Comparison of ENCODE assay signal across 1 cellular context in genomic region chr12:109477185-109477962, GRCh38.
TF ChIP-seq lines count a peak whose summit lies in the region.

Gene KCTD10, minus strand, starts transcription at chr12:109477300. Its CDS starts 38 bp downstream, at chr12:109477262.
Gene UBE3B, plus strand, starts transcription at chr12:109477634. Its CDS starts 5,918 bp downstream, at chr12:109483552.

TF ChIP-seq in HEK293, 187 proteins besides CTCF, POLR2A, EP300 and RAD21 (continued from another document and continues in another):
- peak; percentile 72; the same call in 1 of the 2 replicates for TF ChIP-seq ZNF280D (tag by site-specific recombination; IDR thresholded peaks at IDR 0.05)
- peak; percentile 82 for TF ChIP-seq ZFP69B (tag by site-specific recombination; IDR thresholded peaks at IDR 0.05)
- TF ChIP-seq ZNF660 (tag by site-specific recombination; IDR thresholded peaks at IDR 0.05): peak; percentile 99
- no peak for TF ChIP-seq MZF1 (tag by site-specific recombination; IDR thresholded peaks at IDR 0.05; ENCODE audit: borderline replicate concordance)
- TF ChIP-seq ZNF580 (tag by site-specific recombination; IDR thresholded peaks at IDR 0.05): peak; percentile 98
- peak; percentile 73; the same call in 1 of the 2 replicates for TF ChIP-seq ZBTB20 (tag by site-specific recombination; IDR thresholded peaks at IDR 0.05)
- TF ChIP-seq ZNF37A (tag by site-specific recombination; IDR thresholded peaks at IDR 0.05): no peak
- no peak for TF ChIP-seq ZNF776 (tag by site-specific recombination; IDR thresholded peaks at IDR 0.05; ENCODE audit: borderline replicate concordance)
- peak; percentile 80 for TF ChIP-seq ZEB2 (tag by site-specific recombination; IDR thresholded peaks at IDR 0.05)
- TF ChIP-seq INSM2 (tag by site-specific recombination; IDR thresholded peaks at IDR 0.05): peak; percentile 77
- peak; percentile 80; the same call in 1 of the 2 replicates for TF ChIP-seq ZNF239 (tag by site-specific recombination; IDR thresholded peaks at IDR 0.05)
- TF ChIP-seq ZSCAN5A (tag by site-specific recombination; IDR thresholded peaks at IDR 0.05): peak; percentile 97
- TF ChIP-seq ZNF335 (tag by site-specific recombination; conservative IDR thresholded peaks at IDR 0.05): peak; percentile 83
- TF ChIP-seq ZNF23 (tag by site-specific recombination; IDR thresholded peaks at IDR 0.05; ENCODE audit: borderline replicate concordance): peak; percentile 72; the same call in 1 of the 2 replicates
- no peak for TF ChIP-seq ZNF19 (tag by site-specific recombination; IDR thresholded peaks at IDR 0.05; ENCODE audit: low read depth)
- TF ChIP-seq OSR2 (tag by site-specific recombination; IDR thresholded peaks at IDR 0.05): peak; percentile 31; the same call in 1 of the 2 replicates
- TF ChIP-seq SP3 (tag by site-specific recombination; IDR thresholded peaks at IDR 0.05): peak; percentile 94
- peak; percentile 75; the same call in 1 of the 2 replicates for TF ChIP-seq ZNF610 (tag by site-specific recombination; IDR thresholded peaks at IDR 0.05; ENCODE audit: borderline replicate concordance)
- peak; percentile 54; the same call in 1 of the 2 replicates for TF ChIP-seq MYNN (tag by site-specific recombination; IDR thresholded peaks at IDR 0.05; ENCODE audit: borderline replicate concordance)
- TF ChIP-seq ZNF544 (tag by site-specific recombination; IDR thresholded peaks at IDR 0.05): no peak
- TF ChIP-seq PATZ1 (tag by site-specific recombination; IDR thresholded peaks at IDR 0.05): peak; percentile 93
- TF ChIP-seq ZNF426 (tag by site-specific recombination; IDR thresholded peaks at IDR 0.05): no peak
- peak; percentile 100 for TF ChIP-seq YY2 (tag by site-specific recombination; IDR thresholded peaks at IDR 0.05)
- peak; percentile 69 for TF ChIP-seq ZSCAN4 (tag by site-specific recombination; IDR thresholded peaks at IDR 0.05)
- TF ChIP-seq ZNF785 (tag by site-specific recombination; IDR thresholded peaks at IDR 0.05): peak; percentile 73; the same call in 1 of the 2 replicates
- TF ChIP-seq ZNF274 (IDR thresholded peaks at IDR 0.05; ENCODE audit: low read length): no peak
- TF ChIP-seq ZNF274 (tag by site-specific recombination; IDR thresholded peaks at IDR 0.05; ENCODE audit: borderline replicate concordance): no peak
- no peak; the same call in 1 of the 2 replicates for TF ChIP-seq ZNF16 (tag by site-specific recombination; IDR thresholded peaks at IDR 0.05; ENCODE audit: low read depth)
- TF ChIP-seq GLI4 (tag by site-specific recombination; IDR thresholded peaks at IDR 0.05): peak; percentile 57; the same call in 1 of the 2 replicates
- TF ChIP-seq ZBTB6 (tag by site-specific recombination; IDR thresholded peaks at IDR 0.05): no peak; the same call in 1 of the 2 replicates
- TF ChIP-seq REST (tag by site-specific recombination; IDR thresholded peaks at IDR 0.05): peak; percentile 72
- TF ChIP-seq ZNF692 (tag by site-specific recombination; IDR thresholded peaks at IDR 0.05): peak; percentile 81
- peak; percentile 66; the same call in 1 of the 2 replicates for TF ChIP-seq PRDM4 (tag by site-specific recombination; IDR thresholded peaks at IDR 0.05)
- peak; percentile 100 for TF ChIP-seq ZBTB1 (tag by site-specific recombination; IDR thresholded peaks at IDR 0.05)
- TF ChIP-seq ZNF571 (tag by site-specific recombination; IDR thresholded peaks at IDR 0.05): no peak
- TF ChIP-seq IKZF3 (tag by site-specific recombination; IDR thresholded peaks at IDR 0.05): peak; percentile 58; the same call in 1 of the 2 replicates
- no peak for TF ChIP-seq ATF2 (tag by site-specific recombination; IDR thresholded peaks at IDR 0.05; ENCODE audit: low read depth)
- peak; percentile 59; the same call in 1 of the 2 replicates for TF ChIP-seq ZBTB8A (tag by site-specific recombination; IDR thresholded peaks at IDR 0.05)
